Comparison of ENCODE assay signal across 2 cellular contexts in genomic region chr22:50545522-50546325, GRCh38.
TF ChIP-seq lines count a peak whose summit lies in the region.

TSS of gene KLHDC7B (plus strand) at chr22:50545899. CDS start at chr22:50546244, 345 bp downstream.

TF ChIP-seq in HCT116, 20 proteins besides CTCF, POLR2A, EP300 and RAD21:
- TF ChIP-seq YY1 (IDR thresholded peaks at IDR 0.05; ENCODE audit: extremely low read depth, insufficient replicate concordance, low read depth, low read length) (peak; percentile 6), ZNF274 (IDR thresholded peaks at IDR 0.05; ENCODE audit: low read depth, low read length) (no peak)

TF ChIP-seq in HepG2, 621 proteins besides CTCF, POLR2A, EP300 and RAD21:
- TF ChIP-seq PATZ1 (CRISPR knock-in tag; IDR thresholded peaks at IDR 0.05), result peak; percentile 18; the same call in 1 of the 2 replicates
- TF ChIP-seq POGK (CRISPR knock-in tag; conservative IDR thresholded peaks at IDR 0.05), result 0 out of 2 replicates have a peak, but pooled peaks have one; percentile 31
- no peak for TF ChIP-seq TCF7 (IDR thresholded peaks at IDR 0.05; ENCODE audit: low read depth)
- peak in 1 of 2 experiments; percentile 94; a peak in 2 of 4 replicates for TF ChIP-seq ATF4 (CRISPR knock-in tag; IDR thresholded peaks at IDR 0.05)
- TF ChIP-seq CEBPB (IDR thresholded peaks at IDR 0.05; ENCODE audit: borderline replicate concordance, low read depth, low read length), result 0 out of 2 replicates have a peak, but pooled peaks have one; percentile 22
- TF ChIP-seq FOXO4 (CRISPR knock-in tag; conservative IDR thresholded peaks at IDR 0.05), result no peak
TF ChIP-seq in HepG2: peak in this region for 4.
